In the genomic region with DNA sequence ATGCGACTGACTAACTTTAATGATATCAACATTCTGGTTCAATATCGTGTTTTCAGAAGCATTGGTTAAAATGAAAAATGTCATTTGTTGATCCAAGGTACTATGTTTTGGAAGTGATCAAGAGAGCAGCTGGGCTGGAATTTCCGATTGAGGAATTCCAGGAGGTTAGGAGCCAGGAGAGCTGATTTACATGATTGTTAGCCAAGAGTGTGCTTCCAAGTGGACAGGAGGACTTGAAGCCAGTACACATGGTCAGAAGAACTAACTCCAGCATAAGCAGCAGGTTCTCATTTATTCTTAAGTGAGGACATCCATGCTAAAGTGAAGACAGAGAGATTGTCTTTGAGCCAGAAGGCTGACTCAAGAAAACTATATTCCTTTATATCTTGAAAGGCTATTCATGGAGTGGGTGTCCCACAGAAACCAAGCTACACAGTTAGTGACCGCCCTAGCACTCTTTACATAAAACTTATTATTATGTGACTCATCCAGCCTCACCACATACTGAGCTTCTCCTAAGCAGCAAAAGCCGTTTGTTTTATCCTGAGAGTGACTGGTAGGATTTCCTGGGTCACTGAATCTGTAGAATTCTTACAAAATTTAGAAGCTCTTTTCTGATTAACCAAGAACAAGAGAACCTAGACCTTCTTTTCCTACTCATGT, we compare ENCODE assay signal across 13 cellular contexts. TPM values are rescaled to one million over a fixed set of nuclear protein-coding genes. Genes with fewer than 3 reads are reported as not detected.
A peak's percentile ranks its signal among the peaks of the same experiment; 100 is the strongest.
DNase-seq lines count a peak whose midpoint lies in the region; ATAC-seq and TF ChIP-seq lines count a peak whose summit lies in the region.
"Had no signal": no experiment of that assay in that cellular context is flagged by ENCODE, and none has a peak within 500 bp of the region (broad histone marks: within the 10 kb centered on the region; RNA-seq: fewer than 3 reads in every experiment).

No MANE protein-coding gene starts in this region.

- no peak for TF ChIP-seq CTCF in osteoblast (IDR thresholded peaks at IDR 0.05; ENCODE audit: extremely low read depth, low read depth, low read length)

- peaks cover 3% of the 10 kb centered on the region for H3K9me3 Mint-ChIP-seq in natural killer cell treated with Interleukin-12 subunit alpha and Interleukin-12 subunit beta and Interleukin-15 and Interleukin-18, amount 100 ng/mL, for 72 hours
- no peaks in the 10 kb centered on the region for H3K9me3 Mint-ChIP-seq in T-helper 2 cell treated with Interferon-gamma antibody and Interleukin-4, amounts not matched to agents 5 μg/mL and 100 μg/mL, for 36 hours
- H3K9me3 Mint-ChIP-seq: stimulated activated naive B cell treated with anti-CD40 and anti-IgM and Interleukin-4, amounts not matched to agents 10 μg/mL and 1 μg/mL and 100 μg/mL, for 72 hours had no signal

- H3K4me1 ChIP-seq in osteoblast (ENCODE audit: insufficient read depth, low read length) = peaks cover 11% of the 10 kb centered on the region

- H3K4me1 Mint-ChIP-seq in natural killer cell treated with Interleukin-12 subunit alpha and Interleukin-12 subunit beta and Interleukin-15 and Interleukin-18, amount 100 ng/mL, for 72 hours (ENCODE audit: low read depth in 2 of 2) = no peaks in the 10 kb centered on the region
- H3K4me1 Mint-ChIP-seq in T-helper 2 cell treated with Interferon-gamma antibody and Interleukin-4, amounts not matched to agents 5 μg/mL and 100 μg/mL, for 36 hours (ENCODE audit: low read depth) = no peaks in the 10 kb centered on the region
- H3K4me1 Mint-ChIP-seq: activated CD4-positive, alpha-beta T cell treated with anti-CD3 and anti-CD28 coated beads for 36 hours had no signal

- no peak for ATAC-seq in natural killer cell treated with Interleukin-12 subunit alpha and Interleukin-12 subunit beta and Interleukin-15 and Interleukin-18, amount 100 ng/mL, for 72 hours
- ATAC-seq: activated CD4-positive, alpha-beta T cell treated with anti-CD3 and anti-CD28 coated beads for 36 hours; stimulated activated naive B cell treated with anti-CD40 and anti-IgM and Interleukin-4, amounts not matched to agents 10 μg/mL and 1 μg/mL and 100 μg/mL, for 72 hours had no signal

- no peaks in the 10 kb centered on the region for H3K36me3 ChIP-seq in osteoblast (ENCODE audit: insufficient read depth, low read length)

- no peaks in the 10 kb centered on the region for H3K27me3 ChIP-seq in osteoblast (ENCODE audit: insufficient read depth, low read length)

- no peak overlapping the region for H3K4me3 ChIP-seq in osteoblast (ENCODE audit: insufficient read depth, low read length)

- H3K27me3 Mint-ChIP-seq in natural killer cell treated with Interleukin-12 subunit alpha and Interleukin-12 subunit beta and Interleukin-15 and Interleukin-18, amount 100 ng/mL, for 72 hours = no peaks in the 10 kb centered on the region
- no peaks in the 10 kb centered on the region for H3K27me3 Mint-ChIP-seq in T-helper 2 cell treated with Interferon-gamma antibody and Interleukin-4, amounts not matched to agents 5 μg/mL and 100 μg/mL, for 36 hours (ENCODE audit: low read depth)
- H3K27me3 Mint-ChIP-seq: activated CD4-positive, alpha-beta T cell treated with anti-CD3 and anti-CD28 coated beads for 36 hours; stimulated activated naive B cell treated with anti-CD40 and anti-IgM and Interleukin-4, amounts not matched to agents 10 μg/mL and 1 μg/mL and 100 μg/mL, for 72 hours had no signal

- H3K9me3 ChIP-seq in osteoblast (ENCODE audit: low read depth, low read length) = no peaks in the 10 kb centered on the region

- H3K27ac Mint-ChIP-seq in natural killer cell treated with Interleukin-12 subunit alpha and Interleukin-12 subunit beta and Interleukin-15 and Interleukin-18, amount 100 ng/mL, for 72 hours = no peak overlapping the region
- no peak overlapping the region for H3K27ac Mint-ChIP-seq in T-helper 2 cell treated with Interferon-gamma antibody and Interleukin-4, amounts not matched to agents 5 μg/mL and 100 μg/mL, for 36 hours
- H3K27ac Mint-ChIP-seq: activated CD4-positive, alpha-beta T cell treated with anti-CD3 and anti-CD28 coated beads for 36 hours; stimulated activated naive B cell treated with anti-CD40 and anti-IgM and Interleukin-4, amounts not matched to agents 10 μg/mL and 1 μg/mL and 100 μg/mL, for 72 hours had no signal

- no peak overlapping the region for H2AFZ ChIP-seq in osteoblast (ENCODE audit: low read length)

- no peak overlapping the region for H3K27ac ChIP-seq in osteoblast (ENCODE audit: low read depth, low read length)
- H3K27ac ChIP-seq: KMS-11 had no signal

- peak overlapping the region; percentile 28 for H3K4me2 ChIP-seq in osteoblast (ENCODE audit: insufficient read depth, low read length)
- H3K4me2 ChIP-seq: KMS-11 had no signal

- H4K20me1 ChIP-seq in osteoblast (ENCODE audit: insufficient read depth, low read length) = no peaks in the 10 kb centered on the region

- no peaks in the 10 kb centered on the region for H3K36me3 Mint-ChIP-seq in natural killer cell treated with Interleukin-12 subunit alpha and Interleukin-12 subunit beta and Interleukin-15 and Interleukin-18, amount 100 ng/mL, for 72 hours
- no peaks in the 10 kb centered on the region for H3K36me3 Mint-ChIP-seq in T-helper 2 cell treated with Interferon-gamma antibody and Interleukin-4, amounts not matched to agents 5 μg/mL and 100 μg/mL, for 36 hours (ENCODE audit: low read depth)
- H3K36me3 Mint-ChIP-seq: stimulated activated naive B cell treated with anti-CD40 and anti-IgM and Interleukin-4, amounts not matched to agents 10 μg/mL and 1 μg/mL and 100 μg/mL, for 72 hours had no signal

- DNase-seq in GM03348 (ENCODE audit: low spot score) = peak; percentile 34
- peak; percentile 62 for DNase-seq in NOMO-1 treated with dmso at 0.1 percent for 144 hours (lab: John Stamatoyannopoulos, UW; ENCODE audit: unreplicated experiment)
- DNase-seq in dedifferentiated amniotic fluid mesenchymal stem cell (ENCODE audit: extremely low spot score) = peak; percentile 76
- no peak for DNase-seq in osteoblast (ENCODE audit: insufficient read length, low spot score, missing footprints)
- no peak for DNase-seq in natural killer cell treated with Interleukin-12 subunit alpha and Interleukin-12 subunit beta and Interleukin-15 and Interleukin-18, amount 100 ng/mL, for 72 hours (ENCODE audit: low spot score)
- DNase-seq in cerebellar cortex (ENCODE audit: low spot score) = no peak
- DNase-seq in NCI-H2196 treated with DMSO at 0.1 percent for 48 hours (lab: John Stamatoyannopoulos, UW; ENCODE audit: unreplicated experiment) = no peak
- no peak for DNase-seq in T-helper 2 cell treated with Interferon-gamma antibody and Interleukin-4, amounts not matched to agents 5 μg/mL and 100 μg/mL, for 36 hours (ENCODE audit: low spot score)
- DNase-seq: activated CD4-positive, alpha-beta T cell treated with anti-CD3 and anti-CD28 coated beads for 36 hours; activated naive CD4-positive, alpha-beta T cell; SHP77 treated with DMSO at 0.1 percent for 48 hours; stimulated activated naive B cell treated with anti-CD40 and anti-IgM and Interleukin-4, amounts not matched to agents 10 μg/mL and 1 μg/mL and 100 μg/mL, for 72 hours had no signal

- no peak overlapping the region for H3K4me3 Mint-ChIP-seq in natural killer cell treated with Interleukin-12 subunit alpha and Interleukin-12 subunit beta and Interleukin-15 and Interleukin-18, amount 100 ng/mL, for 72 hours
- no peak overlapping the region for H3K4me3 Mint-ChIP-seq in T-helper 2 cell treated with Interferon-gamma antibody and Interleukin-4, amounts not matched to agents 5 μg/mL and 100 μg/mL, for 36 hours
- H3K4me3 Mint-ChIP-seq: activated CD4-positive, alpha-beta T cell treated with anti-CD3 and anti-CD28 coated beads for 36 hours; stimulated activated naive B cell treated with anti-CD40 and anti-IgM and Interleukin-4, amounts not matched to agents 10 μg/mL and 1 μg/mL and 100 μg/mL, for 72 hours had no signal

- no peaks in the 10 kb centered on the region for H3K79me2 ChIP-seq in osteoblast (ENCODE audit: insufficient read depth, low read length)

RNA-seq across cellular contexts. Expression of gene SEMA3A, which starts 56.7 kb away (rescaled TPM):
- total RNA-seq in osteoblast = 2.5 and 35.1 TPM in 2 replicates
- 1 to 10 TPM; 4.0 to 5.0 TPM for total RNA-seq in natural killer cell treated with Interleukin-12 subunit alpha and Interleukin-12 subunit beta and Interleukin-15 and Interleukin-18, amount 100 ng/mL, for 72 hours

Comparison
In these comparisons a context has a peak if more than half of its experiments do, and no peak if none do; other contexts are left out.
1. DNase-seq: peak in GM03348 (single experiment), NOMO-1 treated with dmso at 0.1 percent for 144 hours (single experiment) and dedifferentiated amniotic fluid mesenchymal stem cell (single experiment); none in osteoblast (single experiment), natural killer cell treated with Interleukin-12 subunit alpha and Interleukin-12 subunit beta and Interleukin-15 and Interleukin-18, amount 100 ng/mL, for 72 hours (single experiment), cerebellar cortex (single experiment), NCI-H2196 treated with DMSO at 0.1 percent for 48 hours (single experiment) and T-helper 2 cell treated with Interferon-gamma antibody and Interleukin-4, amounts not matched to agents 5 μg/mL and 100 μg/mL, for 36 hours (single experiment).